24 cellular contexts compared by ENCODE assay signal in genomic region chr13:97715763-97716162, GRCh38.
"Had no signal": no experiment of that assay in that cellular context is flagged by ENCODE, and none has a peak within 500 bp of the region (broad histone marks: within the 10 kb centered on the region; RNA-seq: fewer than 3 reads in every experiment).

No MANE protein-coding gene starts in this region.

- H3K9ac ChIP-seq: KMS-11 had no signal

- H3K4me3 ChIP-seq: adrenal gland, cardiac muscle cell, MG63 had no signal

- DNase-seq: activated CD4-positive, alpha-beta T cell treated with anti-CD3 and anti-CD28 coated beads for 48 hours; activated CD4-positive, alpha-beta T cell treated with anti-CD3 and anti-CD28 coated beads, Interleukin-2, amount 50 U/mL, for 4 hours; activated CD4-positive, CD25-positive, alpha-beta regulatory T cell treated with anti-CD3 and anti-CD28 coated beads, Interleukin-2, amount 50 U/mL, for 72 hours; activated CD8-positive, alpha-beta memory T cell treated with anti-CD3 and anti-CD28 coated beads, Interleukin-2, amount 50 U/mL, for 48 hours; activated CD8-positive, alpha-beta T cell treated with anti-CD3 and anti-CD28 coated beads, Interleukin-2, amount 10 ng/mL, durations not matched to agents 7 days and 5 days; activated naive CD4-positive, alpha-beta T cell treated with anti-CD3 and anti-CD28 coated beads, Interleukin-2, amount 50 U/mL, for 16 hours; activated naive CD8-positive, alpha-beta T cell treated with anti-CD3 and anti-CD28 coated beads, Interleukin-2, amount 10 ng/mL, durations not matched to agents 7 days and 5 days; activated T-cell treated with anti-CD3 and anti-CD28 coated beads, Interleukin-2, amount 50 U/mL, for 1 hour; adrenal gland; anterior cingulate cortex; MG63; MV-4-11; NCI-H1105; NCI-H1436; NCI-H1694 treated with DMSO at 0.1 percent for 48 hours; NCI-H2029 treated with DMSO at 0.1 percent for 48 hours; NCI-H510A treated with DMSO at 0.1 percent for 48 hours; NCI-H69; NK-92 treated with Interleukin-12 subunit alpha and Interleukin-12 subunit beta, amount 100 ng/mL, for 24 hours; OCI-M1; SHP77 treated with DMSO at 0.1 percent for 48 hours had no signal

- H3K27ac ChIP-seq: adrenal gland, cardiac muscle cell, KMS-11 had no signal

- H3K9me3 ChIP-seq: adrenal gland, MG63 had no signal

- H3K27me3 ChIP-seq: adrenal gland, cardiac muscle cell had no signal

- H3K4me2 ChIP-seq: KMS-11 had no signal

- ATAC-seq: activated CD8-positive, alpha-beta T cell treated with anti-CD3 and anti-CD28 coated beads, Interleukin-2, amount 10 ng/mL, durations not matched to agents 7 days and 5 days; WTC11 had no signal

- H3K4me1 ChIP-seq: adrenal gland had no signal

- H3K36me3 ChIP-seq: adrenal gland, cardiac muscle cell, MG63 had no signal
